In the genomic region with DNA sequence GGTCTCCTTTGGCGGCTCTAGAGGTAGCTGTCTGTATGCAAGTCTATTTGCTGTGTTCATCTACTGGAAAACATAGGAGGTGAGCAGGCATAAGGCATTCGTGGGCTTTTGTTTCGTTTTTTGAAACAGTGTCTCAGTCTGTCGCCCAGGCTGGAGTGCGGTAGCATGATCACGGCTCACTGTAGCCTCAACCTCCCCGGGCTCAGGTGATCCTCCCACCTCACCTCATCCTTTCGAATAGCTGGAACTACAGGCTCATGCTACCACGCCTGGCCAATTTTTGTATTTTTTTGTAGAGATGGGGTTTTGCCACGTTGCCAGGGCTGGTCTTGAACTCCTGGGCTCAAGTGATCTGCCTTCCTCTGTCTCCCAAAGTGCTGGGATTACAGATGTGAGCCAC, we compare ENCODE assay signal across 22 cellular contexts. TPM values are rescaled to one million over a fixed set of nuclear protein-coding genes. Genes with fewer than 3 reads are reported as not detected.
A peak's percentile ranks its signal among the peaks of the same experiment; 100 is the strongest.
DNase-seq lines count a peak whose midpoint lies in the region; TF ChIP-seq lines count a peak whose summit lies in the region.
"Had no signal": no experiment of that assay in that cellular context is flagged by ENCODE, and none has a peak within 500 bp of the region (broad histone marks: within the 10 kb centered on the region; RNA-seq: fewer than 3 reads in every experiment).

No MANE protein-coding gene starts in this region.

- no peak overlapping the region for H3K4me3 ChIP-seq in adrenal gland
- H3K4me3 ChIP-seq in hepatocyte: no peak overlapping the region
- H3K4me3 ChIP-seq in prostate gland: no peak overlapping the region
- H3K4me3 ChIP-seq: GM12878 had no signal

- H3K27ac Mint-ChIP-seq in CD14-positive monocyte: peak overlapping the region; percentile 61 to 94 (median 87)
- H3K27ac Mint-ChIP-seq: activated B cell treated with CpG ODN at 0.5 μM for 24 hours; activated CD4-positive, alpha-beta T cell treated with anti-CD3 and anti-CD28 coated beads, Interleukin-2, amount 10 ng/mL, durations not matched to agents 7 days and 5 days; activated naive CD8-positive, alpha-beta T cell; stimulated activated memory B cell treated with anti-CD40 and anti-IgM and Interleukin-4, amounts not matched to agents 10 μg/mL and 1 μg/mL and 100 μg/mL, for 72 hours had no signal

- TF ChIP-seq CTCF in CD14-positive monocyte (IDR thresholded peaks at IDR 0.05) (no peak), adrenal gland (IDR thresholded peaks at IDR 0.05) (no peak), hepatocyte (IDR thresholded peaks at IDR 0.05; ENCODE audit: poor library complexity) (no peak), prostate gland (IDR thresholded peaks at IDR 0.05) (no peak)

- DNase-seq in CD14-positive monocyte (ENCODE audit: low spot score): no peak
- DNase-seq in adrenal gland: no peak
- DNase-seq in hepatocyte (ENCODE audit: low spot score): no peak
- DNase-seq in prostate gland (ENCODE audit: low spot score): no peak
- no peak for DNase-seq in effector CD4-positive, alpha-beta T cell
- DNase-seq in GDM1 (lab: John Stamatoyannopoulos, UW): no peak
- no peak for DNase-seq in SHP77 (lab: John Stamatoyannopoulos, UW)
- DNase-seq: activated B cell treated with CpG ODN at 0.5 μM for 24 hours; activated CD4-positive, alpha-beta T cell treated with anti-CD3 and anti-CD28 coated beads, Interleukin-2, amount 10 ng/mL, durations not matched to agents 7 days and 5 days; activated effector memory CD4-positive, alpha-beta T cell treated with Interleukin-2 at 50 U/mL for 16 hours; aorta; DMS153; midbrain; naive B cell; NCI-H2029; NCI-H510A treated with DMSO at 0.1 percent for 48 hours; SK-N-SH; stimulated activated CD4-positive, alpha-beta T cell treated with anti-CD3 and anti-CD28 coated beads, Interleukin-15, amount 100 ng/mL, for 24 hours had no signal

- H3K9me3 Mint-ChIP-seq in CD14-positive monocyte: peaks cover 3 to 15% (median 11%) of the 10 kb centered on the region in 7 donors

- H3K27me3 ChIP-seq in adrenal gland: no peaks in the 10 kb centered on the region
- H3K27me3 ChIP-seq in hepatocyte: no peaks in the 10 kb centered on the region
- no peaks in the 10 kb centered on the region for H3K27me3 ChIP-seq in prostate gland (replicated peaks; ENCODE audit: insufficient read depth)

- 81 to 88% (median 83%) methylated on average over 10 of the region's 10 CpGs for WGBS in adrenal gland, 4 donors
- WGBS in hepatocyte (ENCODE audit: low lambda C conversion rate, missing lambda C conversion rate): 89% methylated on average over 10 of the region's 10 CpGs
- WGBS in prostate gland: 57% methylated on average over 10 of the region's 10 CpGs

- H3K9me3 ChIP-seq in adrenal gland (replicated peaks in 1 of 3): no peaks in the 10 kb centered on the region
- no peaks in the 10 kb centered on the region for H3K9me3 ChIP-seq in hepatocyte (ENCODE audit: low read depth)
- H3K9me3 ChIP-seq in prostate gland: no peaks in the 10 kb centered on the region
- H3K9me3 ChIP-seq: SK-N-SH had no signal

- H3K27me3 Mint-ChIP-seq in CD14-positive monocyte (ENCODE audit: low read depth in 3 of 3): peaks cover 0 to 6% (median 0%) of the 10 kb centered on the region in 3 donors
- H3K27me3 Mint-ChIP-seq: activated CD4-positive, alpha-beta T cell treated with anti-CD3 and anti-CD28 coated beads, Interleukin-2, amount 10 ng/mL, durations not matched to agents 7 days and 5 days; activated naive CD8-positive, alpha-beta T cell; stimulated activated memory B cell treated with anti-CD40 and anti-IgM and Interleukin-4, amounts not matched to agents 10 μg/mL and 1 μg/mL and 100 μg/mL, for 72 hours had no signal

- TF ChIP-seq POLR2A in adrenal gland (IDR thresholded peaks at IDR 0.05) (no peak), prostate gland (IDR thresholded peaks at IDR 0.05) (no peak)

- H3K79me2 ChIP-seq in hepatocyte: peaks cover 4% of the 10 kb centered on the region

- peak overlapping the region; percentile 44 for H3K4me2 ChIP-seq in hepatocyte
- H3K4me2 ChIP-seq: SK-N-SH had no signal

- H3K4me1 ChIP-seq in adrenal gland (replicated peaks in 1 of 2): peaks cover 21 to 35% of the 10 kb centered on the region in 2 donors
- H3K4me1 ChIP-seq in hepatocyte (ENCODE audit: insufficient read depth): peaks cover 11% of the 10 kb centered on the region
- peaks cover 5% of the 10 kb centered on the region for H3K4me1 ChIP-seq in prostate gland (replicated peaks)

- H4K20me1 ChIP-seq in hepatocyte (ENCODE audit: insufficient read depth, poor library complexity, severe bottlenecking): no peaks in the 10 kb centered on the region

- H3K9me2 ChIP-seq in hepatocyte (replicated peaks; ENCODE audit: insufficient read depth): no peaks in the 10 kb centered on the region
- H3K9me2 ChIP-seq: SK-N-SH had no signal

- H2AFZ ChIP-seq in hepatocyte: no peak overlapping the region

- peaks cover 18 to 27% of the 10 kb centered on the region in 2 donors for H3K36me3 Mint-ChIP-seq in CD14-positive monocyte

- H3K27ac ChIP-seq in adrenal gland (peak overlapping the region in 4 of 5 donors; percentile 16 to 81 (median 34)), hepatocyte (no peak overlapping the region), prostate gland (peak overlapping the region; percentile 24 to 39)
- H3K27ac ChIP-seq: RWPE1 had no signal

- peaks cover 69% of the 10 kb centered on the region for H3K4me1 Mint-ChIP-seq in CD14-positive monocyte
- H3K4me1 Mint-ChIP-seq: activated B cell treated with CpG ODN at 0.5 μM for 24 hours; activated CD4-positive, alpha-beta T cell treated with anti-CD3 and anti-CD28 coated beads, Interleukin-2, amount 10 ng/mL, durations not matched to agents 7 days and 5 days; naive B cell had no signal

- peak overlapping the region; percentile 64 to 83 for H3K4me3 Mint-ChIP-seq in CD14-positive monocyte
- H3K4me3 Mint-ChIP-seq: activated B cell treated with CpG ODN at 0.5 μM for 24 hours; activated CD4-positive, alpha-beta T cell treated with anti-CD3 and anti-CD28 coated beads, Interleukin-2, amount 10 ng/mL, durations not matched to agents 7 days and 5 days; activated naive CD8-positive, alpha-beta T cell; naive B cell; stimulated activated memory B cell treated with anti-CD40 and anti-IgM and Interleukin-4, amounts not matched to agents 10 μg/mL and 1 μg/mL and 100 μg/mL, for 72 hours had no signal

- H3K36me3 ChIP-seq in adrenal gland (replicated peaks in 1 of 2) (no peaks in the 10 kb centered on the region), hepatocyte (replicated peaks; ENCODE audit: insufficient read depth, low read depth) (no peaks in the 10 kb centered on the region), prostate gland (no peaks in the 10 kb centered on the region)

- intact Hi-C loops in CD14-positive monocyte (cut with micrococcal nuclease) (no loop called here), adrenal gland (cut with DNase I) (no loop called here), prostate gland (cut with DNase I) (no loop called here)

RNA-seq across cellular contexts. Expression of gene FLVCR2, which starts 27.5 kb away (rescaled TPM):
- polyA plus RNA-seq in CD14-positive monocyte (10 to 100 TPM; 16.3 to 36.6 TPM), adrenal gland (10 to 100 TPM in 2 of 3 donors, 1 to 10 TPM in 1; 8.8 to 29.9 (median 13.0) TPM), hepatocyte (7.7 and 9.5 TPM in 2 replicates)
- total RNA-seq in adrenal gland (100 to 1,000 TPM in 1 of 8 donors, 10 to 100 TPM in 7; 18.0 to 428 (median 26.2) TPM), hepatocyte (10.1 and 16.1 TPM in 2 replicates), prostate gland (10 to 100 TPM in 1 of 2 donors, 1 to 10 TPM in 1; 3.1 to 22.2 TPM)

RNA-seq across cellular contexts. Expression of gene ERG28, which starts 54.8 kb away (rescaled TPM):
- 1 to 10 TPM; 5.7 to 8.2 TPM for polyA plus RNA-seq in CD14-positive monocyte
- total RNA-seq in adrenal gland: 10 to 100 TPM; 12.1 to 49.5 (median 21.6) TPM
- 100 to 1,000 TPM in 1 of 3 donors, 10 to 100 TPM in 2; 33.9 to 106 (median 46.1) TPM for polyA plus RNA-seq in adrenal gland
- 38.4 and 51.2 TPM in 2 replicates for total RNA-seq in hepatocyte
- polyA plus RNA-seq in hepatocyte: 65.7 and 74.4 TPM in 2 replicates
- 10 to 100 TPM; 16.7 to 54.6 TPM for total RNA-seq in prostate gland

RNA-seq across cellular contexts. Expression of gene TTLL5, which starts 55.1 kb away (rescaled TPM):
- polyA plus RNA-seq in CD14-positive monocyte (1 to 10 TPM; 4.2 to 4.7 TPM), adrenal gland (10 to 100 TPM; 12.7 to 30.1 (median 18.6) TPM), hepatocyte (11.1 and 14.2 TPM in 2 replicates)
- total RNA-seq in adrenal gland (10 to 100 TPM; 13.5 to 34.0 (median 24.1) TPM), hepatocyte (8.9 and 14.3 TPM in 2 replicates), prostate gland (10 to 100 TPM; 40.3 to 46.2 TPM)
